ENCODE assay signal across 9 cellular contexts in genomic region chr11:35030716-35031213, GRCh38.
DNase-seq lines count a peak whose midpoint lies in the region; ATAC-seq and TF ChIP-seq lines count a peak whose summit lies in the region.
"Had no signal": no experiment of that assay in that cellular context is flagged by ENCODE, and none has a peak within 500 bp of the region (broad histone marks: within the 10 kb centered on the region; RNA-seq: fewer than 3 reads in every experiment).

No MANE protein-coding gene starts in this region.

- DNase-seq in activated T-cell treated with anti-CD3 and anti-CD28 coated beads, Interleukin-2, amount 50 U/mL, for 1 hour = peak; percentile 44
- DNase-seq in activated T-cell treated with anti-CD3 and anti-CD28 coated beads for 4 hours = no peak
- DNase-seq in SW480 (ENCODE audit: low spot score) = peak; percentile 82
- DNase-seq in effector memory CD8-positive, alpha-beta T cell = peak in 1 of 3 experiments; percentile 14
- no peak for DNase-seq in osteocyte (ENCODE audit: extremely low spot score, unreplicated experiment)
- DNase-seq: DND-41 had no signal

- no peak for TF ChIP-seq CTCF in osteocyte (IDR thresholded peaks at IDR 0.05)

- H3K27ac Mint-ChIP-seq in effector memory CD8-positive, alpha-beta T cell = peak overlapping the region; percentile 86 to 95
- peak overlapping the region; percentile 93 for H3K27ac Mint-ChIP-seq in osteocyte (ENCODE audit: unreplicated experiment)

- H3K27me3 Mint-ChIP-seq in effector memory CD8-positive, alpha-beta T cell = no peaks in the 10 kb centered on the region
- H3K27me3 Mint-ChIP-seq in osteocyte (ENCODE audit: unreplicated experiment) = no peaks in the 10 kb centered on the region

- ATAC-seq in effector memory CD8-positive, alpha-beta T cell (replicated peaks) = peak; percentile 84
- ATAC-seq in HG02852 (IDR thresholded peaks at IDR 0.05; ENCODE audit: unreplicated experiment) = no peak
- ATAC-seq in HG02610 (IDR thresholded peaks at IDR 0.05; ENCODE audit: unreplicated experiment) = no peak
- ATAC-seq in HG02798 (IDR thresholded peaks at IDR 0.05; ENCODE audit: poor library complexity, unreplicated experiment) = no peak

- H3K9me3 Mint-ChIP-seq in effector memory CD8-positive, alpha-beta T cell = peaks cover 0 to 2% of the 10 kb centered on the region in 2 donors
- peaks cover 12% of the 10 kb centered on the region for H3K9me3 Mint-ChIP-seq in osteocyte (ENCODE audit: unreplicated experiment)

- no peaks in the 10 kb centered on the region for H3K36me3 Mint-ChIP-seq in effector memory CD8-positive, alpha-beta T cell (ENCODE audit: insufficient read depth)
- H3K36me3 Mint-ChIP-seq in osteocyte (ENCODE audit: unreplicated experiment) = no peaks in the 10 kb centered on the region

- H3K4me3 Mint-ChIP-seq in effector memory CD8-positive, alpha-beta T cell = peak overlapping the region; percentile 59 to 69
- H3K4me3 Mint-ChIP-seq in osteocyte (ENCODE audit: unreplicated experiment) = peak overlapping the region; percentile 57

- peaks cover 19 to 32% of the 10 kb centered on the region in 2 donors for H3K4me1 Mint-ChIP-seq in effector memory CD8-positive, alpha-beta T cell (ENCODE audit: low read depth in 2 of 2)
- peaks cover 31% of the 10 kb centered on the region for H3K4me1 Mint-ChIP-seq in osteocyte (ENCODE audit: unreplicated experiment)

Comparison
In these comparisons a context has a peak if more than half of its experiments do, and no peak if none do; other contexts are left out.
1. DNase-seq: peak in activated T-cell treated with anti-CD3 and anti-CD28 coated beads, Interleukin-2, amount 50 U/mL, for 1 hour (single experiment) and SW480 (single experiment); none in activated T-cell treated with anti-CD3 and anti-CD28 coated beads for 4 hours (single experiment) and osteocyte (single experiment).